ENCODE assay signal across 8 cellular contexts in the genomic region with DNA sequence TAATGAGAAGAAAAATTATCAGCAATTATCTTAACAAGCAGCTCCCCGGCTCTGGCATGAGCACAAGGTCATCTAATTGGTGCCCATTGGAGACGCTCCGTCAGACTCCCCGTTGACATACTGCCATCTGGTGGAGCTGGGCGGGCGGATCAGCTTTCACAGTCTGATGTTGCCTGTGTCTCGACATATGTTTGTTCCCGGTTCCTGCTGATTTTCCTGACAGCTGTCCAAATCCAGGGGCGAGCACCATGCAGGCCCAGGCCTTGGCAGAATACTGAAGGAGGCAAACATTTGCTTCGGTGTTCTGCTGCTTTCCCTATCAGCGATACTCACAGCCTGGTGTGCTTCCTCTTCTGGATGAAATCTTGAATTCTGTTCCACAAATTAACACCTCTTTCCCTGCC. TPM values are rescaled to one million over a fixed set of nuclear protein-coding genes. Genes with fewer than 3 reads are reported as not detected.
DNase-seq lines count a peak whose midpoint lies in the region; ATAC-seq lines count a peak whose summit lies in the region.

No MANE protein-coding gene starts in this region.

- no peaks in the 10 kb centered on the region for H3K36me3 ChIP-seq in effector memory CD4-positive, alpha-beta T cell (ENCODE audit: control insufficient read depth, insufficient read depth, low read length)

- peak; percentile 89 for DNase-seq in Ammon's horn (ENCODE audit: low spot score)
- DNase-seq in GM19240 (ENCODE audit: insufficient read length, low spot score) = peak; percentile 52
- DNase-seq in NCI-H69 (lab: John Stamatoyannopoulos, UW) = peak; percentile 99
- DNase-seq in activated CD4-positive, alpha-beta memory T cell treated with anti-CD3 and anti-CD28 coated beads, Interleukin-2, amount 10 ng/mL, durations not matched to agents 7 days and 5 days = peak; percentile 63
- peak in 2 of 3 donors; percentile 4 to 22 for DNase-seq in effector memory CD4-positive, alpha-beta T cell
- DNase-seq in memory B cell (ENCODE audit: low spot score in 2 of 2) = peak; percentile 19 to 47
- peak; percentile 45 for DNase-seq in stimulated activated CD8-positive, alpha-beta memory T cell treated with anti-CD3 and anti-CD28 coated beads, Interleukin-15, amount 100 ng/mL, for 1 hour (ENCODE audit: low read depth)

- H3K9me3 Mint-ChIP-seq in activated CD4-positive, alpha-beta memory T cell treated with anti-CD3 and anti-CD28 coated beads, Interleukin-2, amount 10 ng/mL, durations not matched to agents 7 days and 5 days = no peaks in the 10 kb centered on the region
- H3K9me3 Mint-ChIP-seq in memory B cell = peaks cover 1% of the 10 kb centered on the region

- H3K4me3 Mint-ChIP-seq in activated CD4-positive, alpha-beta memory T cell treated with anti-CD3 and anti-CD28 coated beads, Interleukin-2, amount 10 ng/mL, durations not matched to agents 7 days and 5 days = no peak overlapping the region
- H3K4me3 Mint-ChIP-seq in memory B cell = no peak overlapping the region

- CTCF ChIA-PET in activated CD4-positive, alpha-beta memory T cell treated with anti-CD3 and anti-CD28 coated beads, Interleukin-2, amount 10 ng/mL, durations not matched to agents 7 days and 5 days (lab: Charles Lee) = interaction anchor here (0.6 to 3.7 kb wide), 10 partner anchors 12 to 446 kb away, joined by 3 to 31 read pairs (median 4); no protein-coding TSS in a partner anchor

- peaks cover 3% of the 10 kb centered on the region for H3K4me1 Mint-ChIP-seq in activated CD4-positive, alpha-beta memory T cell treated with anti-CD3 and anti-CD28 coated beads, Interleukin-2, amount 10 ng/mL, durations not matched to agents 7 days and 5 days
- no peaks in the 10 kb centered on the region for H3K4me1 Mint-ChIP-seq in memory B cell

- no peaks in the 10 kb centered on the region for H3K4me1 ChIP-seq in effector memory CD4-positive, alpha-beta T cell (ENCODE audit: control insufficient read depth, insufficient read depth, low read length, poor library complexity, severe bottlenecking)

- H3K27me3 ChIP-seq in effector memory CD4-positive, alpha-beta T cell (replicated peaks; ENCODE audit: control insufficient read depth, insufficient read depth, low read length, poor library complexity, severe bottlenecking) = no peaks in the 10 kb centered on the region

- H3K27me3 Mint-ChIP-seq in activated CD4-positive, alpha-beta memory T cell treated with anti-CD3 and anti-CD28 coated beads, Interleukin-2, amount 10 ng/mL, durations not matched to agents 7 days and 5 days = no peaks in the 10 kb centered on the region
- no peaks in the 10 kb centered on the region for H3K27me3 Mint-ChIP-seq in memory B cell

- H3K27ac ChIP-seq in effector memory CD4-positive, alpha-beta T cell (ENCODE audit: insufficient read depth, low read length, poor library complexity, severe bottlenecking) = no peak overlapping the region

- peak; percentile 68 for ATAC-seq in HG03460 (IDR thresholded peaks at IDR 0.05; ENCODE audit: unreplicated experiment)
- peak; percentile 43 for ATAC-seq in memory B cell (ENCODE audit: low read depth)

- H3K9me3 ChIP-seq in effector memory CD4-positive, alpha-beta T cell (ENCODE audit: control insufficient read depth, low read length) = no peaks in the 10 kb centered on the region

- no peak overlapping the region for H3K27ac Mint-ChIP-seq in activated CD4-positive, alpha-beta memory T cell treated with anti-CD3 and anti-CD28 coated beads, Interleukin-2, amount 10 ng/mL, durations not matched to agents 7 days and 5 days
- H3K27ac Mint-ChIP-seq in memory B cell = no peak overlapping the region

- no peaks in the 10 kb centered on the region for H3K36me3 Mint-ChIP-seq in activated CD4-positive, alpha-beta memory T cell treated with anti-CD3 and anti-CD28 coated beads, Interleukin-2, amount 10 ng/mL, durations not matched to agents 7 days and 5 days (ENCODE audit: low read depth)
- H3K36me3 Mint-ChIP-seq in memory B cell = no peaks in the 10 kb centered on the region

- H3K4me3 ChIP-seq in effector memory CD4-positive, alpha-beta T cell (ENCODE audit: insufficient read depth, low read depth, low read length, poor library complexity, severe bottlenecking) = no peak overlapping the region

- POLR2A ChIA-PET in activated CD4-positive, alpha-beta memory T cell treated with anti-CD3 and anti-CD28 coated beads, Interleukin-2, amount 10 ng/mL, durations not matched to agents 7 days and 5 days (lab: Charles Lee) = no interaction called here

RNA-seq across cellular contexts. Expression of a gene that starts 43.8 kb away (rescaled TPM):
- not detected for total RNA-seq in activated CD4-positive, alpha-beta memory T cell treated with anti-CD3 and anti-CD28 coated beads, Interleukin-2, amount 10 ng/mL, durations not matched to agents 7 days and 5 days

Comparison
In these comparisons a context has a peak if more than half of its experiments do, and no peak if none do; other contexts are left out.
1. DNase-seq: peak in every context shown above with its lines; median percentile 99 in NCI-H69; 89 in Ammon's horn; 63 in activated CD4-positive, alpha-beta memory T cell treated with anti-CD3 and anti-CD28 coated beads, Interleukin-2, amount 10 ng/mL, durations not matched to agents 7 days and 5 days; 52 in GM19240; 45 in stimulated activated CD8-positive, alpha-beta memory T cell treated with anti-CD3 and anti-CD28 coated beads, Interleukin-15, amount 100 ng/mL, for 1 hour; 33 in memory B cell; 13 in effector memory CD4-positive, alpha-beta T cell.